In genomic region chr6:71168233-71168765, GRCh38 we compare ENCODE assay signal across 21 cellular contexts.
DNase-seq lines count a peak whose midpoint lies in the region; ATAC-seq, FAIRE-seq and TF ChIP-seq lines count a peak whose summit lies in the region.
"Had no signal": no experiment of that assay in that cellular context is flagged by ENCODE, and none has a peak within 500 bp of the region (broad histone marks: within the 10 kb centered on the region; RNA-seq: fewer than 3 reads in every experiment).

No MANE protein-coding gene starts in this region.

- CTCF ChIA-PET in OCI-LY7 (lab: Charles Lee; ENCODE audit: unreplicated experiment) = no interaction called here

- H4K20me1 ChIP-seq in astrocyte (ENCODE audit: insufficient read depth, low read length) (no peaks in the 10 kb centered on the region), smooth muscle cell (ENCODE audit: low read depth) (no peaks in the 10 kb centered on the region), OCI-LY7 (ENCODE audit: insufficient read depth, low read length) (no peaks in the 10 kb centered on the region)

- H3K9me3 ChIP-seq in astrocyte (ENCODE audit: insufficient read depth, low read depth, low read length) (no peaks in the 10 kb centered on the region), smooth muscle cell (replicated peaks; ENCODE audit: low read depth) (no peaks in the 10 kb centered on the region), OCI-LY7 (ENCODE audit: low read length) (no peaks in the 10 kb centered on the region)
- H3K9me3 ChIP-seq: BE2C had no signal

- no peak for FAIRE-seq in astrocyte (lab: Jason Lieb, UNC)
- FAIRE-seq: GM19239 had no signal

- no peak for TF ChIP-seq CTCF in AG10803 (conservative IDR thresholded peaks at IDR 0.05; ENCODE audit: low read length)
- no peak for TF ChIP-seq CTCF in astrocyte (IDR thresholded peaks at IDR 0.05; ENCODE audit: insufficient read depth, low read depth, low read length)
- no peak for TF ChIP-seq CTCF in omental fat pad (IDR thresholded peaks at IDR 0.05)
- no peak for TF ChIP-seq CTCF in smooth muscle cell (IDR thresholded peaks at IDR 0.05; ENCODE audit: borderline replicate concordance, insufficient read depth, poor library complexity, severe bottlenecking)
- TF ChIP-seq CTCF in OCI-LY7 (conservative IDR thresholded peaks at IDR 0.05; ENCODE audit: low read length) = no peak

- no peaks in the 10 kb centered on the region for H3K36me3 Mint-ChIP-seq in astrocyte (ENCODE audit: low read depth, unreplicated experiment)
- H3K36me3 Mint-ChIP-seq: CD4-positive, CD25-positive, alpha-beta regulatory T cell; CD8-positive, alpha-beta memory T cell had no signal

- intact Hi-C loops in OCI-LY7 (cut with micrococcal nuclease; ENCODE audit: unreplicated experiment) = no loop called here

- H3K27me3 ChIP-seq in astrocyte (ENCODE audit: insufficient read depth, low read length) = no peaks in the 10 kb centered on the region
- no peaks in the 10 kb centered on the region for H3K27me3 ChIP-seq in smooth muscle cell (ENCODE audit: low read depth)
- H3K27me3 ChIP-seq: BE2C had no signal

- H3K79me2 ChIP-seq in astrocyte (ENCODE audit: insufficient read depth, low read length) (no peaks in the 10 kb centered on the region), smooth muscle cell (ENCODE audit: low read depth) (no peaks in the 10 kb centered on the region), OCI-LY7 (ENCODE audit: insufficient read depth, low read depth, low read length) (no peaks in the 10 kb centered on the region)

- no peaks in the 10 kb centered on the region for H3K36me3 ChIP-seq in astrocyte (ENCODE audit: insufficient read depth, low read length)
- H3K36me3 ChIP-seq in smooth muscle cell (ENCODE audit: low read depth) = no peaks in the 10 kb centered on the region
- H3K36me3 ChIP-seq in OCI-LY7 (ENCODE audit: insufficient read depth, low read length) = no peaks in the 10 kb centered on the region
- H3K36me3 ChIP-seq: BE2C had no signal

- H3F3A ChIP-seq in smooth muscle cell (ENCODE audit: low read depth) = peaks cover 3% of the 10 kb centered on the region

- no TSS peak for BruUV-seq in OCI-LY7 (replicated peaks; lab: Mats Ljungman, UMichigan)

- H3K4me1 ChIP-seq in astrocyte (ENCODE audit: insufficient read depth, low read length) (no peaks in the 10 kb centered on the region), smooth muscle cell (ENCODE audit: low read depth) (no peaks in the 10 kb centered on the region), OCI-LY7 (ENCODE audit: insufficient read depth, low read length, poor library complexity, severe bottlenecking) (no peaks in the 10 kb centered on the region)

- peak; percentile 78 for ATAC-seq in omental fat pad (ENCODE audit: low FRiP score)
- no peak for ATAC-seq in GM21367 (IDR thresholded peaks at IDR 0.05; ENCODE audit: unreplicated experiment)
- ATAC-seq: HCT116 had no signal

- no peaks in the 10 kb centered on the region for H3K9me3 Mint-ChIP-seq in astrocyte (ENCODE audit: unreplicated experiment)
- H3K9me3 Mint-ChIP-seq: CD8-positive, alpha-beta memory T cell had no signal

- POLR2A ChIA-PET in OCI-LY7 (lab: Charles Lee) = no interaction called here

- H3K9ac ChIP-seq in astrocyte (ENCODE audit: low read length) = no peak overlapping the region
- no peak overlapping the region for H3K9ac ChIP-seq in smooth muscle cell (ENCODE audit: low read depth)

- peaks cover 8% of the 10 kb centered on the region for H3K27me3 Mint-ChIP-seq in astrocyte (ENCODE audit: low read depth, unreplicated experiment)

- no peak overlapping the region for H3K4me2 ChIP-seq in astrocyte (ENCODE audit: low read length)
- peak overlapping the region; percentile 48 for H3K4me2 ChIP-seq in smooth muscle cell
- no peak overlapping the region for H3K4me2 ChIP-seq in OCI-LY7 (ENCODE audit: low read length)

- no peak overlapping the region for H3K4me3 Mint-ChIP-seq in astrocyte (ENCODE audit: unreplicated experiment)
- H3K4me3 Mint-ChIP-seq: CD4-positive, CD25-positive, alpha-beta regulatory T cell; CD8-positive, alpha-beta memory T cell had no signal

- H3K4me1 Mint-ChIP-seq in astrocyte (ENCODE audit: low read depth, unreplicated experiment) = no peaks in the 10 kb centered on the region
- H3K4me1 Mint-ChIP-seq: CD4-positive, CD25-positive, alpha-beta regulatory T cell; CD8-positive, alpha-beta memory T cell had no signal

- no peaks in the 10 kb centered on the region for H3K9me2 ChIP-seq in OCI-LY7 (ENCODE audit: insufficient read depth, low read length)

- WGBS in smooth muscle cell (ENCODE audit: low lambda C conversion rate) = 81% methylated on average over 1 of the region's 1 CpG

- H3K27ac Mint-ChIP-seq in astrocyte (ENCODE audit: unreplicated experiment) = no peak overlapping the region
- H3K27ac Mint-ChIP-seq: CD4-positive, CD25-positive, alpha-beta regulatory T cell; CD8-positive, alpha-beta memory T cell had no signal

- DNase-seq in AG10803 (ENCODE audit: low read depth) (peak; percentile 34), astrocyte (ENCODE audit: low read depth) (peak; percentile 42), omental fat pad (ENCODE audit: low spot score) (no peak), smooth muscle cell (lab: John Stamatoyannopoulos, UW; ENCODE audit: unreplicated experiment) (no peak), OCI-LY7 (ENCODE audit: low spot score) (no peak), AG08395 (ENCODE audit: low spot score) (no peak)
- DNase-seq: 8988T; BE2C; C1 segment of cervical spinal cord; CD4-positive, CD25-positive, alpha-beta regulatory T cell; CD8-positive, alpha-beta memory T cell; COR-L47; DMS 273 treated with DMSO at 0.1 percent for 48 hours; DMS53; DND-41; EL; GOT3; H7 had no signal

- H3K27ac ChIP-seq in astrocyte (ENCODE audit: low read depth, low read length) = no peak overlapping the region
- no peak overlapping the region for H3K27ac ChIP-seq in smooth muscle cell (ENCODE audit: low read depth)
- H3K27ac ChIP-seq in OCI-LY7 (ENCODE audit: low read depth, low read length, poor library complexity, severe bottlenecking) = no peak overlapping the region

- H3K4me3 ChIP-seq in AG10803 (ENCODE audit: low read length) (no peak overlapping the region), astrocyte (ENCODE audit: insufficient read depth, low read depth, low read length) (no peak overlapping the region), smooth muscle cell (no peak overlapping the region), OCI-LY7 (ENCODE audit: low read depth, low read length, poor library complexity, severe bottlenecking) (no peak overlapping the region)

- H2AFZ ChIP-seq in astrocyte (ENCODE audit: low read depth, low read length) = no peak overlapping the region
- peak overlapping the region; percentile 26 for H2AFZ ChIP-seq in smooth muscle cell (ENCODE audit: low read depth)
- no peak overlapping the region for H2AFZ ChIP-seq in OCI-LY7 (ENCODE audit: low read length)

Comparison
In these comparisons a context has a peak if more than half of its experiments do, and no peak if none do; other contexts are left out.
1. DNase-seq: peak in AG10803 (single experiment) and astrocyte (single experiment); none in omental fat pad (single experiment), smooth muscle cell (single experiment), OCI-LY7 (single experiment) and AG08395 (single experiment).